Comparison of ENCODE assay signal across 23 cellular contexts in the genomic region with DNA sequence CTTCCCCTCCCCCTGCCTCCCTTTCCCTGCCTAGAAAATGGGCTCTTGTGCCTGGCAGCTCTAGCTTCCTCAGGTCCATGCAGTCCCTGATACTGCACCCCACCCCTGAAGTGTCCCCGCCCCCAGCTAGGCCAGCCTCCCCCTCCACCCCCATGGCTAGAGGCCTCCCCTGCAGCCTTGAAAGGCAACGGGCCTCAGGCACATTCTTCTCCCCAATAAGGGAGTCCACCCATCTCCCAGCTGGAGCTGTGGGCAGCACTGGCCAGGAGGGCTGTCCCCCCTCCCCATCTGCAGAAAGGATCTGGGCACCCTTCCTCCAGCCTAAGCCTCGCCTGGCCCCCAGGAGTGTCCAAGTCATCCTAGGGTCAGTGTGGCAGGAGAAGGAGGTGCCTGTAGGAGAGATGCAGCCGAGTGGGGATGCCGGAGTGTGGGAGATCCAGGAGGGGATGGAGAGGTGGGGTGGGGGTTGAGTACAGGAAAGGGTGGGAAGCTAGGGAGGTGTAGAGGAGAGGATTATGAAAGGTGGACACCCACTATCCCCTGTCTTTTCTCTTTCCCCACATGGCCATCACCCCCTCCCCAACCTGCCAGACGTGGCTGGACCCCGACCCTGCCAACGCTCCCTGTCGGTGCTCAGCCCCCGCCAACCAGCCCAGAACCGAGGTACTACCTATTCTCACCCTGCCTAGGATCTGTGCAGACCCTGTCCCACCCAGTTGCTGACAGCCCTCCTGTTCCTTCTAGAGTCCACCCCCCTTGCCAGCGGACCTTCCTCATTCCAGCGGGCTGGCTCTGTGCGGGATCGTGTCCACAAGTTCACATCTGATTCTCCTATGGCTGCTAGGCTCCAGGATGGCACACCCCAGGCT. TPM values are rescaled to one million over a fixed set of nuclear protein-coding genes. Genes with fewer than 3 reads are reported as not detected.
DNase-seq lines count a peak whose midpoint lies in the region; ATAC-seq and TF ChIP-seq lines count a peak whose summit lies in the region.
"Had no signal": no experiment of that assay in that cellular context is flagged by ENCODE, and none has a peak within 500 bp of the region (broad histone marks: within the 10 kb centered on the region; RNA-seq: fewer than 3 reads in every experiment).

No MANE protein-coding gene starts in this region.

- no peaks in the 10 kb centered on the region for H4K20me1 ChIP-seq in SK-N-SH (ENCODE audit: insufficient read depth)

- TF ChIP-seq POLR2A in vagina (IDR thresholded peaks at IDR 0.05): no peak

- POLR2A ChIA-PET in SK-N-SH (lab: Yijun Ruan, JAX): no interaction called here

- TF ChIP-seq CTCF in SK-N-SH (IDR thresholded peaks at IDR 0.05): no peak
- TF ChIP-seq CTCF in vagina (IDR thresholded peaks at IDR 0.05): no peak

- H3K36me3 ChIP-seq in SK-N-SH (replicated peaks in 1 of 2; ENCODE audit: control insufficient read depth in 1 of 2, insufficient read depth in 2 of 2, low read length in 1 of 2) (peaks cover 8 to 31% of the 10 kb centered on the region in 2 experiments), esophagus (ENCODE audit: control insufficient read depth in 2 of 2, insufficient read depth in 2 of 2, low read length in 1 of 2) (peaks cover 0 to 42% of the 10 kb centered on the region in 2 donors), rectal smooth muscle tissue (ENCODE audit: control insufficient read depth, insufficient read depth, low read length) (peaks cover 33% of the 10 kb centered on the region), vagina (peaks cover 7 to 74% of the 10 kb centered on the region in 2 donors)
- H3K36me3 ChIP-seq: BE2C had no signal

- intact Hi-C loops in vagina (cut with DNase I): no loop called here

- 97% methylated on average over 11 of the region's 15 CpGs for WGBS in SK-N-SH (ENCODE audit: low lambda C conversion rate)
- 82 to 90% methylated on average over 13 to 15 of the region's 15 CpGs for WGBS in esophagus, 2 donors

- no peaks in the 10 kb centered on the region for H3K9me3 ChIP-seq in SK-N-SH
- no peaks in the 10 kb centered on the region for H3K9me3 ChIP-seq in esophagus (ENCODE audit: control insufficient read depth in 2 of 2, insufficient read depth in 1 of 2, low read depth in 1 of 2, low read length in 1 of 2)
- no peaks in the 10 kb centered on the region for H3K9me3 ChIP-seq in vagina
- H3K9me3 ChIP-seq: BE2C, mucosa of descending colon, neutrophil, right atrium auricular region had no signal

- H3K4me2 ChIP-seq in SK-N-SH: no peak overlapping the region

- CTCF ChIA-PET in SK-N-SH (lab: Yijun Ruan, JAX): interaction anchor here (1.0 to 9.4 kb wide), 8 partner anchors 8 to 182 kb away, joined by 3 to 85 read pairs (median 10); partner anchors contain the start of genes PLA2G3 and SELENOM

- TF ChIP-seq EP300 in SK-N-SH (IDR thresholded peaks at IDR 0.05; ENCODE audit: borderline replicate concordance in 1 of 2, low read depth in 1 of 2, low read length in 1 of 2): no peak

- H3K27me3 ChIP-seq in SK-N-SH (ENCODE audit: insufficient read depth) (no peaks in the 10 kb centered on the region), esophagus (ENCODE audit: control insufficient read depth in 1 of 2, insufficient read depth in 2 of 2, low read length in 2 of 2) (no peaks in the 10 kb centered on the region), rectal smooth muscle tissue (ENCODE audit: control insufficient read depth, insufficient read depth, low read length) (no peaks in the 10 kb centered on the region), vagina (no peaks in the 10 kb centered on the region)
- H3K27me3 ChIP-seq: BE2C, neutrophil, right atrium auricular region had no signal

- H3K4me3 ChIP-seq in SK-N-SH (ENCODE audit: low read depth in 2 of 2, low read length in 1 of 2): no peak overlapping the region
- H3K4me3 ChIP-seq in esophagus (ENCODE audit: low read depth in 1 of 2, low read length in 2 of 2): peak overlapping the region in 1 of 2 donors; percentile 15
- peak overlapping the region; percentile 65 for H3K4me3 ChIP-seq in rectal smooth muscle tissue (ENCODE audit: low read length)
- peak overlapping the region in 1 of 2 donors; percentile 43 for H3K4me3 ChIP-seq in vagina
- H3K4me3 ChIP-seq: GM23248, mucosa of descending colon, right atrium auricular region had no signal

- H3K27ac ChIP-seq in SK-N-SH (ENCODE audit: low read depth in 2 of 2, low read length in 1 of 2): no peak overlapping the region
- peak overlapping the region; percentile 77 to 86 for H3K27ac ChIP-seq in esophagus (ENCODE audit: low read depth in 2 of 2, low read length in 1 of 2)
- peak overlapping the region; percentile 99 for H3K27ac ChIP-seq in rectal smooth muscle tissue (ENCODE audit: low read depth, low read length)
- peak overlapping the region; percentile 97 for H3K27ac ChIP-seq in vagina
- H3K27ac ChIP-seq: 22Rv1, GM23248, neutrophil had no signal

- H3K9me2 ChIP-seq in SK-N-SH: no peaks in the 10 kb centered on the region

- H3K4me1 ChIP-seq in SK-N-SH (ENCODE audit: control insufficient read depth in 1 of 2, insufficient read depth in 2 of 2, low read depth in 1 of 2, low read length in 1 of 2) (peaks cover 0 to 3% of the 10 kb centered on the region in 2 experiments; a peak in 1 of 4 replicates), esophagus (ENCODE audit: control insufficient read depth in 2 of 2, insufficient read depth in 2 of 2, low read length in 1 of 2) (peaks cover 0 to 16% of the 10 kb centered on the region in 2 donors), rectal smooth muscle tissue (ENCODE audit: control insufficient read depth, insufficient read depth, low read length) (peaks cover 36% of the 10 kb centered on the region), vagina (peaks cover 64% of the 10 kb centered on the region)
- H3K4me1 ChIP-seq: BE2C had no signal

- H3F3A ChIP-seq in SK-N-SH (replicated peaks; ENCODE audit: insufficient read depth): no peaks in the 10 kb centered on the region

- TF ChIP-seq RAD21 in SK-N-SH (IDR thresholded peaks at IDR 0.05; ENCODE audit: low read length): no peak

- DNase-seq in SK-N-SH (peak; percentile 24), vagina (ENCODE audit: extremely low spot score in 2 of 2) (peak in 1 of 2 donors; percentile 85), SHP77 treated with DMSO at 0.1 percent for 48 hours (lab: John Stamatoyannopoulos, UW) (no peak), cerebellar nuclear complex (lab: John Stamatoyannopoulos, UW) (no peak)
- DNase-seq: activated B cell treated with CpG ODN at 0.5 μM for 24 hours; activated CD8-positive, alpha-beta T cell treated with anti-CD3 and anti-CD28 coated beads for 36 hours; activated naive CD4-positive, alpha-beta T cell treated with anti-CD3 and anti-CD28 coated beads, Interleukin-2, amount 10 ng/mL, durations not matched to agents 7 days and 5 days; activated T-cell treated with anti-CD3 and anti-CD28 coated beads, Interleukin-2, amount 50 U/mL, for 24 hours; anterior cingulate cortex; BE2C; Calu3; GM23248; NCI-H526 treated with DMSO at 0.1 percent for 48 hours; SIG-M5; stimulated activated naive CD4-positive, alpha-beta T cell had no signal

- H2AFZ ChIP-seq in SK-N-SH (ENCODE audit: low read depth): no peak overlapping the region
- H2AFZ ChIP-seq: GM23248 had no signal

- peaks cover 12% of the 10 kb centered on the region for H3K79me2 ChIP-seq in SK-N-SH (ENCODE audit: insufficient read depth)

- H3K9ac ChIP-seq in SK-N-SH (no peak overlapping the region), rectal smooth muscle tissue (ENCODE audit: low read length) (peak overlapping the region; percentile 73)
- H3K9ac ChIP-seq: GM23248 had no signal

- no peak for ATAC-seq in SK-N-SH treated with all-trans-retinoic acid at 6 μM for 48 hours
- no peak for ATAC-seq in HG03280 (IDR thresholded peaks at IDR 0.05; ENCODE audit: unreplicated experiment)
- ATAC-seq: activated CD8-positive, alpha-beta T cell treated with anti-CD3 and anti-CD28 coated beads for 36 hours; mucosa of descending colon had no signal

TF ChIP-seq in SK-N-SH, 30 proteins besides CTCF, POLR2A, EP300 and RAD21 (continues in another document):
- no peak for TF ChIP-seq CHD2 (IDR thresholded peaks at IDR 0.05; ENCODE audit: low read length, partially characterized antibody)
- no peak for TF ChIP-seq NRF1 (IDR thresholded peaks at IDR 0.05; ENCODE audit: low read depth, low read length)
- no peak for TF ChIP-seq TAF1 (IDR thresholded peaks at IDR 0.05; ENCODE audit: borderline replicate concordance, low read depth, low read length)
- no peak for TF ChIP-seq SMC3 (IDR thresholded peaks at IDR 0.05; ENCODE audit: low read depth, low read length)
- TF ChIP-seq GABPA (IDR thresholded peaks at IDR 0.05; ENCODE audit: low read depth): no peak
- TF ChIP-seq POLR2AphosphoS5 (IDR thresholded peaks at IDR 0.05; ENCODE audit: low read depth, low read length): no peak
- TF ChIP-seq GATA2 (CRISPR knock-in tag; IDR thresholded peaks at IDR 0.05): no peak

TF ChIP-seq in SK-N-SH treated with all-trans-retinoic acid at 6 μM for 48 hours, 23 proteins besides CTCF, POLR2A, EP300 and RAD21 (continues in another document):
- TF ChIP-seq TCF4 (CRISPR knock-in tag; IDR thresholded peaks at IDR 0.05; ENCODE audit: borderline replicate concordance): no peak
- TF ChIP-seq GLIS3 (CRISPR knock-in tag; IDR thresholded peaks at IDR 0.05): no peak

RNA-seq across cellular contexts. Expression of gene SMTN, which starts 9.3 kb away (rescaled TPM):
- polyA plus RNA-seq in SK-N-SH (2012; rRNA removed) (12.5 and 30.4 TPM in 2 replicates), esophagus (100 to 1,000 TPM; 100 to 103 TPM)
- polyA plus RNA-seq in SK-N-SH (2012; cell fraction: cytosol; rRNA removed): 9.1 and 14.9 TPM in 2 replicates
- 70.2 and 73.7 TPM in 2 replicates for polyA plus RNA-seq in SK-N-SH (2012; cell fraction: nucleus; rRNA removed)
- total RNA-seq in vagina: 199 TPM

RNA-seq across cellular contexts. Expression of gene SELENOM, which starts 16.9 kb away (rescaled TPM):
- 97.1 and 117 TPM in 2 replicates for polyA plus RNA-seq in SK-N-SH (2012; rRNA removed)
- polyA plus RNA-seq in SK-N-SH (2012; cell fraction: cytosol; rRNA removed): 55.2 and 84.3 TPM in 2 replicates
- 81.0 and 129 TPM in 2 replicates for polyA plus RNA-seq in SK-N-SH (2012; cell fraction: nucleus; rRNA removed)
- polyA plus RNA-seq in esophagus: 100 to 1,000 TPM in 1 of 2 donors, 10 to 100 TPM in 1; 41.1 to 127 TPM
- 941 TPM for total RNA-seq in vagina
- total RNA-seq: Calu3 had no signal

RNA-seq across cellular contexts. Expression of gene INPP5J, which starts 32.3 kb away (rescaled TPM):
- 3.2 TPM in 2 replicates for polyA plus RNA-seq in SK-N-SH (2012; rRNA removed)
- 0.73 and 1.2 TPM in 2 replicates for polyA plus RNA-seq in SK-N-SH (2012; cell fraction: cytosol; rRNA removed)
- polyA plus RNA-seq in SK-N-SH (2012; cell fraction: nucleus; rRNA removed): 14.7 and 18.9 TPM in 2 replicates
- polyA plus RNA-seq in esophagus: 1 to 10 TPM; 1.6 to 3.3 TPM
- total RNA-seq in vagina: 5.9 TPM
- total RNA-seq: GM23248 had no signal

RNA-seq across cellular contexts. Expression of gene PLA2G3, which starts 49.9 kb away (rescaled TPM):
- polyA plus RNA-seq in SK-N-SH (2012; rRNA removed): not detected in 2 replicates
- not detected in 2 replicates for polyA plus RNA-seq in SK-N-SH (2012; cell fraction: cytosol; rRNA removed)
- not detected in 2 replicates for polyA plus RNA-seq in SK-N-SH (2012; cell fraction: nucleus; rRNA removed)
- 10 to 100 TPM in 1 of 2 donors, 1 to 10 TPM in 1; 5.3 to 13.1 TPM for polyA plus RNA-seq in esophagus
- total RNA-seq in vagina: 6.1 TPM
- total RNA-seq: activated B cell treated with CpG ODN at 0.5 μM for 24 hours; activated CD8-positive, alpha-beta T cell treated with anti-CD3 and anti-CD28 coated beads for 36 hours; Calu3; GM23248; right atrium auricular region had no signal
- polyA plus RNA-seq: GM23248 had no signal

Comparison
In these comparisons a context has a peak if more than half of its experiments do, and no peak if none do; other contexts are left out.
1. H3K27ac ChIP-seq: peak in esophagus (2 of 2), rectal smooth muscle tissue (single experiment) and vagina (single experiment); none in SK-N-SH (0 of 2).